8 cellular contexts compared by ENCODE assay signal in the genomic region with DNA sequence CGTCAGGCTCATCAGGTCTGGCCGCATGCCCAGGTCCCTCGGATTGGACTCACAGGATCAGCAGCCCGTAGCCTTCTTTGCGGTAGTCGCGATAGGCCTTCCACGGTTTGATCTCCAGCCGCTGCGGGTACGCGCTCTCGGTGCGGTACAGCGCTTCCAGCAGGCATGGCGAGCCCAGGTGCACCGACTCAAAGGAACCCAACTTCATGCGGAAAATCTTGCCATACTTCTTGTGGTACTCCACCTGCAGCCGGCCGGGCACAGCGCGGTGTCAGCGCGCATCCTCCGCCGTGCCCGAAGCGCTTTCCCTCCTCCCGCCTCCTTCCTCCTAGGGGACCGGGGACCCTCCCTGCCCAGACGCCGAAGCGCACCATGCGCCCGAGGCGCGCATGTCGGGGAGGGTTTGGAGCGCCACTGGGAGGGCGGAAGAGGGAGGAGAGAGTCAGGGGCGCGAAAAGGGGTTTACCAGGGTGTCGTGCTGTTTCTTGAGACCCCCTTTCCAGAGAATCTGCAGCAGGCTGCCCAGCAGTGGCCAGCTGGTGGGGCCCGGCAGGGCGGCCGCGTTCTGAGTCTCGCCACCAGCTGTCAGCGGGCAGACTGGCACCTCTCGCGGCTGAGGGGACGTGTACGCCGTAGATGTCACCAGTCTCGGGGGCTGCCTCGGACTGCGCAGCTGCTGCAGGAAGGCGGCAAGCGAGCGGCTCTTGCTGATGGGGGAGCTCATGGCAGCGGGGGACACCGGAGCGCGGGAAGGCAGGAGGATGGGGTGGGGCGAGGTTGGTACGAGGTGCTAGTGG. TPM values are rescaled to one million over a fixed set of nuclear protein-coding genes. Genes with fewer than 3 reads are reported as not detected.
DNase-seq lines count a peak whose midpoint lies in the region; ATAC-seq and TF ChIP-seq lines count a peak whose summit lies in the region.

No MANE protein-coding gene starts in this region.

- no peak overlapping the region for H2AFZ ChIP-seq in HCT116 (ENCODE audit: low read depth, low read length, poor library complexity, severe bottlenecking)

- H4K20me1 ChIP-seq in HCT116 (ENCODE audit: insufficient read depth), result no peaks in the 10 kb centered on the region

- peak overlapping the region; percentile 82 for H3K9ac ChIP-seq in HCT116 (ENCODE audit: low read length)

- H3K36me3 Mint-ChIP-seq in activated naive CD8-positive, alpha-beta T cell treated with anti-CD3 and anti-CD28 coated beads, Interleukin-2, amount 10 ng/mL, durations not matched to agents 7 days and 5 days, result no peaks in the 10 kb centered on the region

- H3K4me2 ChIP-seq in HCT116 (ENCODE audit: low read length), result peak overlapping the region; percentile 94

- H3K36me3 ChIP-seq in HCT116 (ENCODE audit: control insufficient read depth in 1 of 2, insufficient read depth in 2 of 2, low read length in 2 of 2), result no peaks in the 10 kb centered on the region

- no TSS peak for BruUV-seq in HCT116 (replicated peaks; lab: Mats Ljungman, UMichigan)

- peak overlapping the region; percentile 50 for H3K4me3 Mint-ChIP-seq in activated naive CD8-positive, alpha-beta T cell treated with anti-CD3 and anti-CD28 coated beads, Interleukin-2, amount 10 ng/mL, durations not matched to agents 7 days and 5 days

- POLR2A ChIA-PET in HCT116 (lab: Charles Lee), result interaction anchor here (0.6 to 1.1 kb wide), 2 partner anchors 35 to 81 kb away, joined by 3 read pairs; no protein-coding TSS in a partner anchor
- POLR2A ChIA-PET in activated naive CD8-positive, alpha-beta T cell treated with anti-CD3 and anti-CD28 coated beads, Interleukin-2, amount 10 ng/mL, durations not matched to agents 7 days and 5 days (lab: Charles Lee), result no interaction called here

- TF ChIP-seq RAD21 in HCT116 (IDR thresholded peaks at IDR 0.05; ENCODE audit: low read depth), result no peak

- H3K27me3 Mint-ChIP-seq in activated naive CD8-positive, alpha-beta T cell treated with anti-CD3 and anti-CD28 coated beads, Interleukin-2, amount 10 ng/mL, durations not matched to agents 7 days and 5 days, result peaks cover 87% of the 10 kb centered on the region

- H3K9me2 ChIP-seq in HCT116 (ENCODE audit: insufficient read depth), result no peaks in the 10 kb centered on the region

- no peak overlapping the region for H3K27ac Mint-ChIP-seq in activated naive CD8-positive, alpha-beta T cell treated with anti-CD3 and anti-CD28 coated beads, Interleukin-2, amount 10 ng/mL, durations not matched to agents 7 days and 5 days

- H3K4me1 ChIP-seq in HCT116 (ENCODE audit: control insufficient read depth in 1 of 2, insufficient read depth in 2 of 2, low read length in 2 of 2), result peaks cover 85 to 99% of the 10 kb centered on the region in 2 experiments

- intact Hi-C loops in HCT116 (cut with micrococcal nuclease), result loop anchor here (5.0 kb wide), 1 partner anchor 51 kb away; no protein-coding TSS in a partner anchor

- H3K27ac ChIP-seq in HCT116 (ENCODE audit: low read depth, low read length), result peak overlapping the region; percentile 94

- CTCF ChIA-PET in HCT116 (lab: Charles Lee), result interaction anchor here (1.4 kb wide), 1 partner anchor 70 kb away, joined by 3 read pairs; no protein-coding TSS in a partner anchor

- H3K4me1 Mint-ChIP-seq in activated naive CD8-positive, alpha-beta T cell treated with anti-CD3 and anti-CD28 coated beads, Interleukin-2, amount 10 ng/mL, durations not matched to agents 7 days and 5 days, result peaks cover 14% of the 10 kb centered on the region

- no peak for TF ChIP-seq CTCF in HCT116 (IDR thresholded peaks at IDR 0.05 in 2 of 3, conservative IDR thresholded peaks at IDR 0.05 in 1 of 3; ENCODE audit: borderline replicate concordance in 1 of 3, insufficient read depth in 1 of 3, low read depth in 2 of 3, low read length in 2 of 3)

- no peak for TF ChIP-seq POLR2A in HCT116 (IDR thresholded peaks at IDR 0.05; ENCODE audit: borderline replicate concordance, extremely low read depth, insufficient read depth, insufficient read length)

- H3K79me2 ChIP-seq in HCT116 (ENCODE audit: insufficient read depth, low read length), result peaks cover 50% of the 10 kb centered on the region

- DNase-seq in ACHN (peak; percentile 35), HCT116 (ENCODE audit: low read depth, low spot score) (no peak), left kidney (ENCODE audit: low read depth, low spot score) (peak; percentile 65)
- DNase-seq in activated naive CD8-positive, alpha-beta T cell treated with anti-CD3 and anti-CD28 coated beads, Interleukin-2, amount 10 ng/mL, durations not matched to agents 7 days and 5 days, result peak; percentile 36

- H3K4me3 ChIP-seq in HCT116 (replicated peaks in 1 of 2; ENCODE audit: low read depth in 1 of 2, low read length in 2 of 2), result peak overlapping the region; percentile 19 to 31

- ATAC-seq in HCT116 (no peak), HG03432 (IDR thresholded peaks at IDR 0.05; ENCODE audit: unreplicated experiment) (no peak), HG03039 (IDR thresholded peaks at IDR 0.05; ENCODE audit: unreplicated experiment) (no peak), GM18498 (IDR thresholded peaks at IDR 0.05; ENCODE audit: unreplicated experiment) (no peak), GM21825 (IDR thresholded peaks at IDR 0.05; ENCODE audit: unreplicated experiment) (no peak)
- no peak for ATAC-seq in activated naive CD8-positive, alpha-beta T cell treated with anti-CD3 and anti-CD28 coated beads, Interleukin-2, amount 10 ng/mL, durations not matched to agents 7 days and 5 days (ENCODE audit: low read depth)

- no peaks in the 10 kb centered on the region for H3K9me3 ChIP-seq in HCT116 (ENCODE audit: control insufficient read depth in 1 of 2, insufficient read depth in 1 of 2, low read depth in 1 of 2, low read length in 2 of 2)

- no peaks in the 10 kb centered on the region for H3K27me3 ChIP-seq in HCT116 (ENCODE audit: insufficient read depth, low read length)

- in situ Hi-C loops in ACHN (cut with HindIII; ENCODE audit: low pct_ligation_motif_present, low pct_unique_long_range_greater_than_20kb, low sequenced_read_pairs), result no loop called here

- RAD21 ChIA-PET in HCT116 (lab: Charles Lee; ENCODE audit: low non-redundant PET in 1 of 2, low total read pairs in 2 of 2, uncharacterized antibody in 2 of 2, unreplicated experiment in 2 of 2), result no interaction called here

- H3K9me3 Mint-ChIP-seq in activated naive CD8-positive, alpha-beta T cell treated with anti-CD3 and anti-CD28 coated beads, Interleukin-2, amount 10 ng/mL, durations not matched to agents 7 days and 5 days, result no peaks in the 10 kb centered on the region

TF ChIP-seq in HCT116, 20 proteins besides CTCF, POLR2A, EP300 and RAD21:
- no peak for TF ChIP-seq EZH2phosphoT487 (IDR thresholded peaks at IDR 0.05; ENCODE audit: borderline replicate concordance)
- TF ChIP-seq TCF7L2 (IDR thresholded peaks at IDR 0.05; ENCODE audit: borderline replicate concordance, extremely low read depth, insufficient read depth, insufficient read length), result peak; percentile 57

RNA-seq across cellular contexts. Expression of a gene that starts 0.7 kb away (rescaled TPM):
- total RNA-seq in HCT116 (2021; ENCODE audit: unreplicated experiment), result 267 TPM
- polyA plus RNA-seq in HCT116 (2012), result 18.9 and 34.6 TPM in 2 replicates
- under 1 TPM; 0.40 to 0.58 TPM for total RNA-seq in activated naive CD8-positive, alpha-beta T cell treated with anti-CD3 and anti-CD28 coated beads, Interleukin-2, amount 10 ng/mL, durations not matched to agents 7 days and 5 days

RNA-seq across cellular contexts. Expression of a gene that starts 34.8 kb away (rescaled TPM):
- 71.5 TPM for total RNA-seq in HCT116 (2021; ENCODE audit: unreplicated experiment)
- polyA plus RNA-seq in HCT116 (2012), result 18.5 and 39.9 TPM in 2 replicates
- total RNA-seq in activated naive CD8-positive, alpha-beta T cell treated with anti-CD3 and anti-CD28 coated beads, Interleukin-2, amount 10 ng/mL, durations not matched to agents 7 days and 5 days, result 10 to 100 TPM; 16.5 to 18.6 TPM

Comparison
In these comparisons a context has a peak if more than half of its experiments do, and no peak if none do; other contexts are left out.
1. RNA of a gene that starts 0.7 kb away (total RNA-seq): 267 TPM in HCT116 (single experiment); 0.40 to 0.58 TPM in activated naive CD8-positive, alpha-beta T cell treated with anti-CD3 and anti-CD28 coated beads, Interleukin-2, amount 10 ng/mL, durations not matched to agents 7 days and 5 days; every median in the first group is over 100 times any median in the second.